Comparison of ENCODE assay signal across 22 cellular contexts in the genomic region with DNA sequence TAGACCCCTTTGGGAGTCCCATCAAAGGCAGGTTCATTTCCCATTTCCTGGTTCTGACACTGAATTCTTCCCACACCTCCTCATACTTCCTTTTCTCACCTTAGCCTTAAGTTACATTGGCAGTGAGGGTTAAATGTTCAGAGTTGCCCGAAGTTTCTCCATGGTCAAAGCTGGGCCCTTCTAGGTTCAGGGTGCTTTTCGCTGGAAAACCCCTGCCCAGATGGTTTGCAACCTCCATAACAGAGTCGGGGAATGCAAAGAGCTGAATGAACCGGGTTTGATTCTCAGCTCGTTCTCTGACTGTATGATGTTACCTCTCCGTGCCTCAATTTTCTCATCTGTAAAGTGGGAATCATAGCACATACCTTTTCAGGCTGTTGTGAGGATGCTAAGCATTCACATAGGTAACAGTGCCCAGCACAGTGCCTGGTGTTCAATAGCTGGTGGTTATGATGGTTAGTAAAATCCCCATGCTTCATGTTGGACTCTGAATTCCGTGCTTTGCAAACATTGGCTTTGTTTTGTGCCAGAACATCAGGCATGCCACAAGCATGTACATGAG.
A peak's percentile ranks its signal among the peaks of the same experiment; 100 is the strongest.
DNase-seq lines count a peak whose midpoint lies in the region; ATAC-seq, FAIRE-seq and TF ChIP-seq lines count a peak whose summit lies in the region.
"Had no signal": no experiment of that assay in that cellular context is flagged by ENCODE, and none has a peak within 500 bp of the region (broad histone marks: within the 10 kb centered on the region; RNA-seq: fewer than 3 reads in every experiment).

No MANE protein-coding gene starts in this region.

- TF ChIP-seq CTCF in GM12865 (IDR thresholded peaks at IDR 0.05; ENCODE audit: insufficient read depth, low read depth, low read length, missing control alignments) = no peak
- TF ChIP-seq CTCF in GM12878 (IDR thresholded peaks at IDR 0.05 in 2 of 3, conservative IDR thresholded peaks at IDR 0.05 in 1 of 3; ENCODE audit: control insufficient read depth in 2 of 3, extremely low read depth in 1 of 3, insufficient read depth in 1 of 3, low read depth in 3 of 3, low read length in 3 of 3) = no peak

- H3K79me2 ChIP-seq in GM12878 (ENCODE audit: control insufficient read depth, insufficient read depth, low read length) = no peaks in the 10 kb centered on the region

- H3K27me3 ChIP-seq in GM12878 (replicated peaks in 1 of 2; ENCODE audit: control insufficient read depth in 2 of 2, insufficient read depth in 2 of 2, low read length in 1 of 2) = no peaks in the 10 kb centered on the region

- H3K4me3 ChIP-seq in GM12865 (ENCODE audit: low read depth, low read length) (no peak overlapping the region), GM12878 (no peak overlapping the region)

- H3K27ac ChIP-seq in GM12878 (ENCODE audit: control insufficient read depth, insufficient read depth) = no peak overlapping the region
- H3K27ac ChIP-seq: 22Rv1 had no signal

- TF ChIP-seq RAD21 in GM12878 (IDR thresholded peaks at IDR 0.05; ENCODE audit: insufficient read depth, low read depth, low read length) = no peak

- no peaks in the 10 kb centered on the region for H3K27me3 Mint-ChIP-seq in activated CD4-positive, alpha-beta T cell treated with anti-CD3 and anti-CD28 coated beads for 36 hours
- H3K27me3 Mint-ChIP-seq in natural killer cell treated with Interleukin-12 subunit alpha and Interleukin-12 subunit beta and Interleukin-15 and Interleukin-18, amount 100 ng/mL, for 72 hours = no peaks in the 10 kb centered on the region
- H3K27me3 Mint-ChIP-seq: IgD-negative memory B cell had no signal

- 30% methylated on average over 7 of the region's 7 CpGs for WGBS in GM12878 (ENCODE audit: insufficient coverage, insufficient replicate concordance, low lambda C conversion rate, missing lambda C conversion rate)

- H3K9ac ChIP-seq in GM12878 (ENCODE audit: control insufficient read depth, insufficient read depth, low read length) = no peak overlapping the region

- H3K4me1 ChIP-seq in GM12878 (ENCODE audit: control insufficient read depth, insufficient read depth, low read length) = peaks cover 12% of the 10 kb centered on the region

- BruUV-seq in GM12878 (replicated peaks; lab: Mats Ljungman, UMichigan) = no TSS peak

- no peaks in the 10 kb centered on the region for H3K9me3 ChIP-seq in GM12878 (replicated peaks; ENCODE audit: control insufficient read depth, insufficient read depth, low read length)

- no peak overlapping the region for H3K4me3 Mint-ChIP-seq in activated CD4-positive, alpha-beta T cell treated with anti-CD3 and anti-CD28 coated beads for 36 hours
- H3K4me3 Mint-ChIP-seq in natural killer cell treated with Interleukin-12 subunit alpha and Interleukin-12 subunit beta and Interleukin-15 and Interleukin-18, amount 100 ng/mL, for 72 hours = peak overlapping the region; percentile 44
- H3K4me3 Mint-ChIP-seq: IgD-negative memory B cell had no signal

- H3K36me3 Mint-ChIP-seq in activated CD4-positive, alpha-beta T cell treated with anti-CD3 and anti-CD28 coated beads for 36 hours (ENCODE audit: low read depth) = peaks cover 51% of the 10 kb centered on the region
- H3K36me3 Mint-ChIP-seq in natural killer cell treated with Interleukin-12 subunit alpha and Interleukin-12 subunit beta and Interleukin-15 and Interleukin-18, amount 100 ng/mL, for 72 hours = peaks cover 42% of the 10 kb centered on the region

- ATAC-seq in activated CD4-positive, alpha-beta T cell treated with anti-CD3 and anti-CD28 coated beads for 36 hours = no peak
- peak; percentile 84 for ATAC-seq in GM12878
- ATAC-seq in natural killer cell treated with Interleukin-12 subunit alpha and Interleukin-12 subunit beta and Interleukin-15 and Interleukin-18, amount 100 ng/mL, for 72 hours = peak in 1 of 2 donors; percentile 64
- ATAC-seq: Right ventricle myocardium inferior had no signal

- in situ Hi-C loops in GM12878 (cut with MboI) = no loop called here

- intact Hi-C loops in activated CD4-positive, alpha-beta T cell treated with anti-CD3 and anti-CD28 coated beads for 36 hours (cut with DNase I, micrococcal nuclease) = no loop called here
- intact Hi-C loops in GM12878 (cut with micrococcal nuclease; ENCODE audit: unreplicated experiment) = no loop called here

- CTCF ChIA-PET in activated CD4-positive, alpha-beta T cell treated with anti-CD3 and anti-CD28 coated beads for 36 hours (lab: Charles Lee) = interaction anchor here (1.5 kb wide), 1 partner anchor 230 kb away, joined by 5 read pairs; no protein-coding TSS in a partner anchor
- CTCF ChIA-PET in GM12878 (lab: Yijun Ruan, JAX) = interaction anchor here (0.6 to 1.6 kb wide), 4 partner anchors 9 to 1214 kb away, joined by 3 to 4 read pairs (median 4); no protein-coding TSS in a partner anchor

- peaks cover 4 to 9% of the 10 kb centered on the region in 2 experiments; a peak in 3 of 4 replicates for H3K36me3 ChIP-seq in GM12878 (ENCODE audit: control insufficient read depth in 2 of 2, insufficient read depth in 2 of 2, low read length in 1 of 2)

- SMC1A ChIA-PET in GM12878 (lab: Charles Lee; ENCODE audit: uncharacterized antibody, unreplicated experiment) = no interaction called here

- no peaks in the 10 kb centered on the region for H3K9me3 Mint-ChIP-seq in activated CD4-positive, alpha-beta T cell treated with anti-CD3 and anti-CD28 coated beads for 36 hours (ENCODE audit: low read depth)
- no peaks in the 10 kb centered on the region for H3K9me3 Mint-ChIP-seq in natural killer cell treated with Interleukin-12 subunit alpha and Interleukin-12 subunit beta and Interleukin-15 and Interleukin-18, amount 100 ng/mL, for 72 hours
- H3K9me3 Mint-ChIP-seq: IgD-negative memory B cell had no signal

- no peak for DNase-seq in activated CD4-positive, alpha-beta T cell treated with anti-CD3 and anti-CD28 coated beads for 36 hours
- no peak for DNase-seq in activated CD4-positive, alpha-beta T cell treated with anti-CD3 and anti-CD28 coated beads, Interleukin-2, amount 50 U/mL, for 4 hours
- DNase-seq in GM12865 (ENCODE audit: low read depth) (peak; percentile 35), GM12878 (ENCODE audit: low read depth, low spot score) (no peak), NCI-H2029 treated with DMSO at 0.1 percent for 48 hours (lab: John Stamatoyannopoulos, UW) (no peak), NCI-H2081 treated with DMSO at 0.1 percent for 48 hours (lab: John Stamatoyannopoulos, UW) (no peak), COLO668 (lab: John Stamatoyannopoulos, UW; ENCODE audit: unreplicated experiment) (no peak)
- DNase-seq in natural killer cell treated with Interleukin-12 subunit alpha and Interleukin-12 subunit beta and Interleukin-15 and Interleukin-18, amount 100 ng/mL, for 72 hours (ENCODE audit: low spot score) = no peak
- DNase-seq: AML-193, Calu3, EL, MM.1S, NCI-H1092, NCI-H146, NCI-H2081, NCI-H446 treated with DMSO at 0.1 percent for 48 hours, NCI-H69 had no signal

- no peak overlapping the region for H3K4me2 ChIP-seq in GM12878 (ENCODE audit: control insufficient read depth, insufficient read depth)

- peaks cover 35% of the 10 kb centered on the region for H3K4me1 Mint-ChIP-seq in activated CD4-positive, alpha-beta T cell treated with anti-CD3 and anti-CD28 coated beads for 36 hours
- H3K4me1 Mint-ChIP-seq in natural killer cell treated with Interleukin-12 subunit alpha and Interleukin-12 subunit beta and Interleukin-15 and Interleukin-18, amount 100 ng/mL, for 72 hours (ENCODE audit: low read depth in 2 of 2) = peaks cover 69 to 71% of the 10 kb centered on the region in 2 donors

- no peak for TF ChIP-seq POLR2A in GM12878 (IDR thresholded peaks at IDR 0.05; ENCODE audit: low read depth, low read length)

- no peaks in the 10 kb centered on the region for H4K20me1 ChIP-seq in GM12878 (ENCODE audit: control insufficient read depth, insufficient read depth)

- POLR2A ChIA-PET in activated CD4-positive, alpha-beta T cell treated with anti-CD3 and anti-CD28 coated beads for 36 hours (lab: Charles Lee) = interaction anchor here (0.5 kb wide), 1 partner anchor 184 kb away, joined by 4 read pairs; no protein-coding TSS in a partner anchor
- POLR2A ChIA-PET in GM12878 (lab: Charles Lee) = interaction anchor here (0.5 to 2.6 kb wide), 2 partner anchors 12 to 31 kb away, joined by 5 to 8 read pairs; no protein-coding TSS in a partner anchor

- no peak for TF ChIP-seq EP300 in GM12878 (IDR thresholded peaks at IDR 0.05; ENCODE audit: borderline replicate concordance in 1 of 2, control insufficient read depth in 1 of 2, low read depth in 2 of 2, low read length in 2 of 2)

- peak overlapping the region; percentile 25 for H3K27ac Mint-ChIP-seq in activated CD4-positive, alpha-beta T cell treated with anti-CD3 and anti-CD28 coated beads for 36 hours
- peak overlapping the region; percentile 69 to 87 for H3K27ac Mint-ChIP-seq in natural killer cell treated with Interleukin-12 subunit alpha and Interleukin-12 subunit beta and Interleukin-15 and Interleukin-18, amount 100 ng/mL, for 72 hours

- H2AFZ ChIP-seq in GM12878 (ENCODE audit: control insufficient read depth, low read depth, low read length) = no peak overlapping the region

- FAIRE-seq in GM12878 (lab: Jason Lieb, UNC) = no peak
- FAIRE-seq: H54, RCC 7860 had no signal

- RAD21 ChIA-PET in GM12878 (lab: Charles Lee; ENCODE audit: unreplicated experiment) = no interaction called here

TF ChIP-seq in GM12878, 131 proteins besides CTCF, POLR2A, EP300 and RAD21 (continues in another document):
- TF ChIP-seq FOXK2 (IDR thresholded peaks at IDR 0.05) (no peak), SMARCA5 (IDR thresholded peaks at IDR 0.05) (no peak)
